In the genomic region with DNA sequence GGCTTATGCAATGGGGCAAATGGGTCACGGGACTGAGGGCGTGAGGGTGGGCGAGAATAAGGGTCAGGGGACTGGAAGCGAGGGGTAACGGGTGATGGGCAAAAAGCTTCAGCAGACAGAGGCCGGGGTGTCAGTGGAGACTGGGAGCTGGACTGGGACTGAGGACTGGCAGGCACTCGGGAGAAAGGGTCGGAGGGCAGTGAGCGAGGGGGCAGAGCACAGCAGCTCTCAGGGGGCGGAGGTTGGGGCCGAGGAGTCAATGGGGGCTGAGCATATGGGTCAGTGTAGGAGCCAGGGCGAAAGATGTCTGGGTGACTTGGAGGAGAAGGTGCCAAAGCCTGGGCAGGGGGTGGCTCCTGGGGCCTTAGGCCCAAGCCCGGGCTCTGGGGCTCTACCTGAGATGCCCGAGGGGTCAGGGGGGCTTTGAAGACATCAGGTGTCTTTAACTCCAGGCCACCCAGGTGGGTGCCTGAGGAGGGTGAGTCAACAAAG, we compare ENCODE assay signal across 2 cellular contexts.
TF ChIP-seq lines count a peak whose summit lies in the region.

No MANE protein-coding gene starts in this region.

TF ChIP-seq in K562, 482 proteins besides CTCF, POLR2A, EP300 and RAD21:
- no peak for TF ChIP-seq ZNF79 (CRISPR knock-in tag; IDR thresholded peaks at IDR 0.05; ENCODE audit: low read depth)
- TF ChIP-seq JUND (IDR thresholded peaks at IDR 0.05; ENCODE audit: borderline replicate concordance, low read depth, low read length), result no peak
- no peak for TF ChIP-seq JUND (tag; IDR thresholded peaks at IDR 0.05; ENCODE audit: borderline replicate concordance, low read depth, low read length)
- no peak for TF ChIP-seq ZNF695 (CRISPR knock-in tag; IDR thresholded peaks at IDR 0.05)
- TF ChIP-seq RFX1 (IDR thresholded peaks at IDR 0.05), result no peak
- peak; percentile 31; the same call in 1 of the 2 replicates for TF ChIP-seq POLR2G (IDR thresholded peaks at IDR 0.05; ENCODE audit: low read depth, low read length)
- TF ChIP-seq, protein P1, sequence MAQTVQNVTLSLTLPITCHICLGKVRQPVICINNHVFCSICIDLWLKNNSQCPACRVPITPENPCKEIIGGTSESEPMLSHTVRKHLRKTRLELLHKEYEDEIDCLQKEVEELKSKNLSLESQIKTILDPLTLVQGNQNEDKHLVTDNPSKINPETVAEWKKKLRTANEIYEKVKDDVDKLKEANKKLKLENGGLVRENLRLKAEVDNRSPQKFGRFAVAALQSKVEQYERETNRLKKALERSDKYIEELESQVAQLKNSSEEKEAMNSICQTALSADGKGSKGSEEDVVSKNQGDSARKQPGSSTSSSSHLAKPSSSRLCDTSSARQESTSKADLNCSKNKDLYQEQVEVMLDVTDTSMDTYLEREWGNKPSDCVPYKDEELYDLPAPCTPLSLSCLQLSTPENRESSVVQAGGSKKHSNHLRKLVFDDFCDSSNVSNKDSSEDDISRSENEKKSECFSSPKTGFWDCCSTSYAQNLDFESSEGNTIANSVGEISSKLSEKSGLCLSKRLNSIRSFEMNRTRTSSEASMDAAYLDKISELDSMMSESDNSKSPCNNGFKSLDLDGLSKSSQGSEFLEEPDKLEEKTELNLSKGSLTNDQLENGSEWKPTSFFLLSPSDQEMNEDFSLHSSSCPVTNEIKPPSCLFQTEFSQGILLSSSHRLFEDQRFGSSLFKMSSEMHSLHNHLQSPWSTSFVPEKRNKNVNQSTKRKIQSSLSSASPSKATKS (CRISPR knock-in tag; IDR thresholded peaks at IDR 0.05), result no peak
- no peak for TF ChIP-seq BRD9 (IDR thresholded peaks at IDR 0.05; ENCODE audit: low read depth, partially characterized antibody)
- TF ChIP-seq, protein P2, sequence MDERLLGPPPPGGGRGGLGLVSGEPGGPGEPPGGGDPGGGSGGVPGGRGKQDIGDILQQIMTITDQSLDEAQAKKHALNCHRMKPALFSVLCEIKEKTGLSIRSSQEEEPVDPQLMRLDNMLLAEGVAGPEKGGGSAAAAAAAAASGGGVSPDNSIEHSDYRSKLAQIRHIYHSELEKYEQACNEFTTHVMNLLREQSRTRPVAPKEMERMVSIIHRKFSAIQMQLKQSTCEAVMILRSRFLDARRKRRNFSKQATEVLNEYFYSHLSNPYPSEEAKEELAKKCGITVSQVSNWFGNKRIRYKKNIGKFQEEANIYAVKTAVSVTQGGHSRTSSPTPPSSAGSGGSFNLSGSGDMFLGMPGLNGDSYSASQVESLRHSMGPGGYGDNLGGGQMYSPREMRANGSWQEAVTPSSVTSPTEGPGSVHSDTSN (CRISPR knock-in tag; IDR thresholded peaks at IDR 0.05; ENCODE audit: low read depth), result no peak
- TF ChIP-seq, protein P2 (tag; conservative IDR thresholded peaks at IDR 0.05; ENCODE audit: low read depth), result no peak
- TF ChIP-seq, protein P3, sequence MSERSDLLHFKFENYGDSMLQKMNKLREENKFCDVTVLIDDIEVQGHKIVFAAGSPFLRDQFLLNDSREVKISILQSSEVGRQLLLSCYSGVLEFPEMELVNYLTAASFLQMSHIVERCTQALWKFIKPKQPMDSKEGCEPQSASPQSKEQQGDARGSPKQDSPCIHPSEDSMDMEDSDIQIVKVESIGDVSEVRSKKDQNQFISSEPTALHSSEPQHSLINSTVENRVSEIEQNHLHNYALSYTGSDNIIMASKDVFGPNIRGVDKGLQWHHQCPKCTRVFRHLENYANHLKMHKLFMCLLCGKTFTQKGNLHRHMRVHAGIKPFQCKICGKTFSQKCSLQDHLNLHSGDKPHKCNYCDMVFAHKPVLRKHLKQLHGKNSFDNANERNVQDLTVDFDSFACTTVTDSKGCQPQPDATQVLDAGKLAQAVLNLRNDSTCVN (CRISPR knock-in tag; IDR thresholded peaks at IDR 0.05), result no peak
- TF ChIP-seq, protein P4, sequence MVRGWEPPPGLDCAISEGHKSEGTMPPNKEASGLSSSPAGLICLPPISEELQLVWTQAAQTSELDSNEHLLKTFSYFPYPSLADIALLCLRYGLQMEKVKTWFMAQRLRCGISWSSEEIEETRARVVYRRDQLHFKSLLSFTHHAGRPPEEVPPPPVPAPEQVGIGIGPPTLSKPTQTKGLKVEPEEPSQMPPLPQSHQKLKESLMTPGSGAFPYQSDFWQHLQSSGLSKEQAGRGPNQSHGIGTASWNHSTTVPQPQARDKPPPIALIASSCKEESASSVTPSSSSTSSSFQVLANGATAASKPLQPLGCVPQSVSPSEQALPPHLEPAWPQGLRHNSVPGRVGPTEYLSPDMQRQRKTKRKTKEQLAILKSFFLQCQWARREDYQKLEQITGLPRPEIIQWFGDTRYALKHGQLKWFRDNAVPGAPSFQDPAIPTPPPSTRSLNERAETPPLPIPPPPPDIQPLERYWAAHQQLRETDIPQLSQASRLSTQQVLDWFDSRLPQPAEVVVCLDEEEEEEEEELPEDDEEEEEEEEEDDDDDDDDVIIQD (CRISPR knock-in tag; IDR thresholded peaks at IDR 0.05), result no peak
- peak; percentile 5; the same call in 1 of the 2 replicates for TF ChIP-seq RBFOX2 (IDR thresholded peaks at IDR 0.05; ENCODE audit: low read depth, low read length)
- no peak for TF ChIP-seq NFIX (CRISPR knock-in tag; IDR thresholded peaks at IDR 0.05; ENCODE audit: low read depth)
- no peak for TF ChIP-seq ZNF830 (CRISPR knock-in tag; IDR thresholded peaks at IDR 0.05)

TF ChIP-seq in SK-N-SH, 30 proteins besides CTCF, POLR2A, EP300 and RAD21:
- TF ChIP-seq, protein P5, sequence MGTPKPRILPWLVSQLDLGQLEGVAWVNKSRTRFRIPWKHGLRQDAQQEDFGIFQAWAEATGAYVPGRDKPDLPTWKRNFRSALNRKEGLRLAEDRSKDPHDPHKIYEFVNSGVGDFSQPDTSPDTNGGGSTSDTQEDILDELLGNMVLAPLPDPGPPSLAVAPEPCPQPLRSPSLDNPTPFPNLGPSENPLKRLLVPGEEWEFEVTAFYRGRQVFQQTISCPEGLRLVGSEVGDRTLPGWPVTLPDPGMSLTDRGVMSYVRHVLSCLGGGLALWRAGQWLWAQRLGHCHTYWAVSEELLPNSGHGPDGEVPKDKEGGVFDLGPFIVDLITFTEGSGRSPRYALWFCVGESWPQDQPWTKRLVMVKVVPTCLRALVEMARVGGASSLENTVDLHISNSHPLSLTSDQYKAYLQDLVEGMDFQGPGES (IDR thresholded peaks at IDR 0.05; ENCODE audit: low read depth, low read length), result no peak
- TF ChIP-seq, protein P6, sequence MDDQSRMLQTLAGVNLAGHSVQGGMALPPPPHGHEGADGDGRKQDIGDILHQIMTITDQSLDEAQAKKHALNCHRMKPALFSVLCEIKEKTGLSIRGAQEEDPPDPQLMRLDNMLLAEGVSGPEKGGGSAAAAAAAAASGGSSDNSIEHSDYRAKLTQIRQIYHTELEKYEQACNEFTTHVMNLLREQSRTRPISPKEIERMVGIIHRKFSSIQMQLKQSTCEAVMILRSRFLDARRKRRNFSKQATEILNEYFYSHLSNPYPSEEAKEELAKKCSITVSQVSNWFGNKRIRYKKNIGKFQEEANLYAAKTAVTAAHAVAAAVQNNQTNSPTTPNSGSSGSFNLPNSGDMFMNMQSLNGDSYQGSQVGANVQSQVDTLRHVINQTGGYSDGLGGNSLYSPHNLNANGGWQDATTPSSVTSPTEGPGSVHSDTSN (IDR thresholded peaks at IDR 0.05), result no peak
- TF ChIP-seq, protein P7, sequence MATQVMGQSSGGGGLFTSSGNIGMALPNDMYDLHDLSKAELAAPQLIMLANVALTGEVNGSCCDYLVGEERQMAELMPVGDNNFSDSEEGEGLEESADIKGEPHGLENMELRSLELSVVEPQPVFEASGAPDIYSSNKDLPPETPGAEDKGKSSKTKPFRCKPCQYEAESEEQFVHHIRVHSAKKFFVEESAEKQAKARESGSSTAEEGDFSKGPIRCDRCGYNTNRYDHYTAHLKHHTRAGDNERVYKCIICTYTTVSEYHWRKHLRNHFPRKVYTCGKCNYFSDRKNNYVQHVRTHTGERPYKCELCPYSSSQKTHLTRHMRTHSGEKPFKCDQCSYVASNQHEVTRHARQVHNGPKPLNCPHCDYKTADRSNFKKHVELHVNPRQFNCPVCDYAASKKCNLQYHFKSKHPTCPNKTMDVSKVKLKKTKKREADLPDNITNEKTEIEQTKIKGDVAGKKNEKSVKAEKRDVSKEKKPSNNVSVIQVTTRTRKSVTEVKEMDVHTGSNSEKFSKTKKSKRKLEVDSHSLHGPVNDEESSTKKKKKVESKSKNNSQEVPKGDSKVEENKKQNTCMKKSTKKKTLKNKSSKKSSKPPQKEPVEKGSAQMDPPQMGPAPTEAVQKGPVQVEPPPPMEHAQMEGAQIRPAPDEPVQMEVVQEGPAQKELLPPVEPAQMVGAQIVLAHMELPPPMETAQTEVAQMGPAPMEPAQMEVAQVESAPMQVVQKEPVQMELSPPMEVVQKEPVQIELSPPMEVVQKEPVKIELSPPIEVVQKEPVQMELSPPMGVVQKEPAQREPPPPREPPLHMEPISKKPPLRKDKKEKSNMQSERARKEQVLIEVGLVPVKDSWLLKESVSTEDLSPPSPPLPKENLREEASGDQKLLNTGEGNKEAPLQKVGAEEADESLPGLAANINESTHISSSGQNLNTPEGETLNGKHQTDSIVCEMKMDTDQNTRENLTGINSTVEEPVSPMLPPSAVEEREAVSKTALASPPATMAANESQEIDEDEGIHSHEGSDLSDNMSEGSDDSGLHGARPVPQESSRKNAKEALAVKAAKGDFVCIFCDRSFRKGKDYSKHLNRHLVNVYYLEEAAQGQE (IDR thresholded peaks at IDR 0.05; ENCODE audit: low read depth, low read length), result no peak
- TF ChIP-seq NRF1 (IDR thresholded peaks at IDR 0.05; ENCODE audit: low read depth, low read length) (no peak), POLR2AphosphoS5 (IDR thresholded peaks at IDR 0.05; ENCODE audit: low read depth, low read length) (no peak), GATA2 (CRISPR knock-in tag; IDR thresholded peaks at IDR 0.05) (no peak)
- TF ChIP-seq, protein P8, sequence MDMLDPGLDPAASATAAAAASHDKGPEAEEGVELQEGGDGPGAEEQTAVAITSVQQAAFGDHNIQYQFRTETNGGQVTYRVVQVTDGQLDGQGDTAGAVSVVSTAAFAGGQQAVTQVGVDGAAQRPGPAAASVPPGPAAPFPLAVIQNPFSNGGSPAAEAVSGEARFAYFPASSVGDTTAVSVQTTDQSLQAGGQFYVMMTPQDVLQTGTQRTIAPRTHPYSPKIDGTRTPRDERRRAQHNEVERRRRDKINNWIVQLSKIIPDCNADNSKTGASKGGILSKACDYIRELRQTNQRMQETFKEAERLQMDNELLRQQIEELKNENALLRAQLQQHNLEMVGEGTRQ (IDR thresholded peaks at IDR 0.05; ENCODE audit: borderline replicate concordance, low read depth, low read length), result no peak
